9 cellular contexts compared by ENCODE assay signal in genomic region chr2:132038179-132038882, GRCh38.
A peak's percentile ranks its signal among the peaks of the same experiment; 100 is the strongest.
DNase-seq lines count a peak whose midpoint lies in the region; ATAC-seq and TF ChIP-seq lines count a peak whose summit lies in the region.
"Had no signal": no experiment of that assay in that cellular context is flagged by ENCODE, and none has a peak within 500 bp of the region (broad histone marks: within the 10 kb centered on the region; RNA-seq: fewer than 3 reads in every experiment).

No MANE protein-coding gene starts in this region.

- intact Hi-C loops in heart right ventricle (cut with DNase I) = no loop called here
- intact Hi-C loops in Right ventricle myocardium superior (cut with DNase I) = no loop called here

- peaks cover 0 to 54% (median 39%) of the 10 kb centered on the region in 7 donors for H3K27me3 ChIP-seq in heart right ventricle
- H3K27me3 ChIP-seq in liver (ENCODE audit: control insufficient read depth in 4 of 4, insufficient read depth in 4 of 4, low read length in 3 of 4) = peaks cover 0 to 4% (median 1%) of the 10 kb centered on the region in 4 donors

- H3K9ac ChIP-seq in liver (ENCODE audit: low read depth in 1 of 2, low read length in 2 of 2) = no peak overlapping the region

- H3K36me3 ChIP-seq in heart right ventricle (no peaks in the 10 kb centered on the region), liver (ENCODE audit: control insufficient read depth in 4 of 4, insufficient read depth in 3 of 4, low read depth in 1 of 4, low read length in 3 of 4) (no peaks in the 10 kb centered on the region), urinary bladder (ENCODE audit: insufficient read depth) (no peaks in the 10 kb centered on the region)

- WGBS in heart right ventricle, 2 donors = 1% methylated on average over 81 to 83 of the region's 84 CpGs
- WGBS in liver = 2% methylated on average over 84 of the region's 84 CpGs
- 2% methylated on average over 84 of the region's 84 CpGs for WGBS in urinary bladder

- peak overlapping the region in 1 of 10 donors; percentile 35 for H3K27ac ChIP-seq in heart right ventricle
- no peak overlapping the region for H3K27ac ChIP-seq in liver (ENCODE audit: low read depth in 1 of 2, low read length in 2 of 2)
- peak overlapping the region; percentile 59 for H3K27ac ChIP-seq in urinary bladder (ENCODE audit: low read depth)

- TF ChIP-seq CTCF in heart right ventricle (IDR thresholded peaks at IDR 0.05) (no peak), liver (IDR thresholded peaks at IDR 0.05; ENCODE audit: low read depth, low read length, missing input control) (no peak)

- DNase-seq in heart right ventricle = no peak
- DNase-seq in Right ventricle myocardium superior = no peak
- DNase-seq in activated T-cell treated with anti-CD3 and anti-CD28 coated beads, Interleukin-2, amount 50 U/mL, for 48 hours = peak; percentile 19 to 26
- no peak for DNase-seq in central memory CD4-positive, alpha-beta T cell
- DNase-seq in activated CD8-positive, alpha-beta memory T cell treated with anti-CD3 and anti-CD28 coated beads, Interleukin-2, amount 50 U/mL, for 4 hours = no peak
- no peak for DNase-seq in DMS153 treated with DMSO at 0.1 percent for 48 hours (lab: John Stamatoyannopoulos, UW; ENCODE audit: unreplicated experiment)
- DNase-seq: stimulated activated naive CD4-positive, alpha-beta T cell had no signal

- H3K4me3 ChIP-seq in heart right ventricle (peak overlapping the region; percentile 27 to 53 (median 50)), liver (ENCODE audit: low read depth in 1 of 3, low read length in 3 of 3) (peak overlapping the region in 2 of 3 donors; percentile 30 to 60), urinary bladder (ENCODE audit: low read depth, low read length) (peak overlapping the region; percentile 61)

- H3K9me3 ChIP-seq in heart right ventricle = peaks cover 0 to 11% (median 0%) of the 10 kb centered on the region in 11 donors
- no peaks in the 10 kb centered on the region for H3K9me3 ChIP-seq in liver (ENCODE audit: control insufficient read depth in 4 of 4, low read length in 3 of 4)

- TF ChIP-seq RAD21 in liver (IDR thresholded peaks at IDR 0.05) = no peak

- ATAC-seq in heart right ventricle (no peak), Right ventricle myocardium superior (ENCODE audit: poor library complexity) (no peak)

- H3K4me1 ChIP-seq in heart right ventricle (peaks cover 0 to 3% (median 0%) of the 10 kb centered on the region in 9 donors), liver (ENCODE audit: control insufficient read depth in 4 of 4, insufficient read depth in 4 of 4, low read length in 3 of 4) (peaks cover 0 to 10% (median 3%) of the 10 kb centered on the region in 4 donors), urinary bladder (ENCODE audit: insufficient read depth) (no peaks in the 10 kb centered on the region)

TF ChIP-seq in liver, 16 proteins besides CTCF, POLR2A, EP300 and RAD21:
- no peak for TF ChIP-seq JUND (IDR thresholded peaks at IDR 0.05)
- TF ChIP-seq EGR1 (IDR thresholded peaks at IDR 0.05; ENCODE audit: low read depth in 2 of 2) = no peak
- no peak for TF ChIP-seq NR2F2 (IDR thresholded peaks at IDR 0.05)
- no peak for TF ChIP-seq FOXA1 (IDR thresholded peaks at IDR 0.05)
- TF ChIP-seq, protein P1, sequence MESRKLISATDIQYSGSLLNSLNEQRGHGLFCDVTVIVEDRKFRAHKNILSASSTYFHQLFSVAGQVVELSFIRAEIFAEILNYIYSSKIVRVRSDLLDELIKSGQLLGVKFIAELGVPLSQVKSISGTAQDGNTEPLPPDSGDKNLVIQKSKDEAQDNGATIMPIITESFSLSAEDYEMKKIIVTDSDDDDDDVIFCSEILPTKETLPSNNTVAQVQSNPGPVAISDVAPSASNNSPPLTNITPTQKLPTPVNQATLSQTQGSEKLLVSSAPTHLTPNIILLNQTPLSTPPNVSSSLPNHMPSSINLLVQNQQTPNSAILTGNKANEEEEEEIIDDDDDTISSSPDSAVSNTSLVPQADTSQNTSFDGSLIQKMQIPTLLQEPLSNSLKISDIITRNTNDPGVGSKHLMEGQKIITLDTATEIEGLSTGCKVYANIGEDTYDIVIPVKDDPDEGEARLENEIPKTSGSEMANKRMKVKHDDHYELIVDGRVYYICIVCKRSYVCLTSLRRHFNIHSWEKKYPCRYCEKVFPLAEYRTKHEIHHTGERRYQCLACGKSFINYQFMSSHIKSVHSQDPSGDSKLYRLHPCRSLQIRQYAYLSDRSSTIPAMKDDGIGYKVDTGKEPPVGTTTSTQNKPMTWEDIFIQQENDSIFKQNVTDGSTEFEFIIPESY (IDR thresholded peaks at IDR 0.05) = no peak

Comparison
In these comparisons a context has a peak if more than half of its experiments do, and no peak if none do; other contexts are left out.
1. DNase-seq: peak in activated T-cell treated with anti-CD3 and anti-CD28 coated beads, Interleukin-2, amount 50 U/mL, for 48 hours (2 of 2); none in heart right ventricle (0 of 2), Right ventricle myocardium superior (single experiment), central memory CD4-positive, alpha-beta T cell (single experiment), activated CD8-positive, alpha-beta memory T cell treated with anti-CD3 and anti-CD28 coated beads, Interleukin-2, amount 50 U/mL, for 4 hours (single experiment) and DMS153 treated with DMSO at 0.1 percent for 48 hours (single experiment).
2. Peak in every context shown above with its lines, with median percentiles within 50 percentile points of each other: H3K4me3 ChIP-seq.